In genomic region chr2:154686162-154686561, GRCh38 we compare ENCODE assay signal across 1 cellular context.
TF ChIP-seq lines count a peak whose summit lies in the region.

No MANE protein-coding gene starts in this region.

TF ChIP-seq in GM23338, 12 proteins besides CTCF, POLR2A, EP300 and RAD21 (continued from another document):
- TF ChIP-seq ZNF462 (CRISPR knock-in tag; IDR thresholded peaks at IDR 0.05), result no peak
- no peak for TF ChIP-seq ZNF114 (CRISPR knock-in tag; IDR thresholded peaks at IDR 0.05)
- TF ChIP-seq NANOG (IDR thresholded peaks at IDR 0.05; ENCODE audit: borderline replicate concordance), result no peak
- TF ChIP-seq JUNB (IDR thresholded peaks at IDR 0.05; ENCODE audit: unreplicated experiment), result no peak
- TF ChIP-seq EZH2 (IDR thresholded peaks at IDR 0.05; ENCODE audit: low read depth, unreplicated experiment), result no peak
- no peak for TF ChIP-seq EZH2phosphoT487 (IDR thresholded peaks at IDR 0.05; ENCODE audit: unreplicated experiment)
- TF ChIP-seq ZNF331 (CRISPR knock-in tag; IDR thresholded peaks at IDR 0.05; ENCODE audit: low read depth), result no peak
TF ChIP-seq in GM23338: peak in this region for 0.
